Comparison of ENCODE assay signal across 7 cellular contexts in the genomic region with DNA sequence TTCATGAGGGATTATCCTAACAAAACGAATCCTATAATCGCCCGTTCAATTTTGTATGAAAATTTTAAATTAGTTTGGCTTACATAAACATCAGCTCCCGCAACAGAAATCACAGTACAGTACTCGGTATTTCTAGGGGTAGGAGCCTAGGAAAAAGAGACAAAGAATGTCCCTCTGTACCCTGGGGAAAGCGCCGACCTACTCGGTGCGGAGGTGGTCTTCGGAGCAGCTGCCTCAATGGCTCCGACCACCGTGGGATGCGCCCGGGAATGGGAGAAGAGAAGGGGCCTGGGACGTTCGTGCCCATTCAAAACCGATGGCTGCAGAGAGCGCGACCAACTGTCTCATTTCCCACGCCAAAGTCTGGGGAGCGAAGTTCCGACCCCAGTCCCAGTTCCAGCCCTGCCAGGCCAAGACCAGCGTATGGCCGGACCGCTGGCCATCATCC.
DNase-seq lines count a peak whose midpoint lies in the region; ATAC-seq and TF ChIP-seq lines count a peak whose summit lies in the region.

No MANE protein-coding gene starts in this region.

- no peaks in the 10 kb centered on the region for H3K9me3 Mint-ChIP-seq in dendritic cell treated with granulocyte-macrophage colony-stimulating factor and Interleukin-4, amounts not matched to agents 40 ng/mL and 50 ng/mL, for 4 days
- H3K9me3 Mint-ChIP-seq in nephron progenitor cell, result peaks cover 7% of the 10 kb centered on the region

- H3K36me3 ChIP-seq in KOPT-K1 (ENCODE audit: insufficient read depth, low read length), result peaks cover 5% of the 10 kb centered on the region; the same call in 1 of the 2 replicates

- peak overlapping the region; percentile 70 for H3K27ac ChIP-seq in KOPT-K1 (ENCODE audit: low read depth, low read length, poor library complexity, severe bottlenecking)

- H3K9me3 ChIP-seq in KOPT-K1 (ENCODE audit: insufficient read depth, low read length, poor library complexity, severe bottlenecking), result no peaks in the 10 kb centered on the region

- peak overlapping the region; percentile 90 for H3K27ac Mint-ChIP-seq in dendritic cell treated with granulocyte-macrophage colony-stimulating factor and Interleukin-4, amounts not matched to agents 40 ng/mL and 50 ng/mL, for 4 days
- peak overlapping the region; percentile 79 for H3K27ac Mint-ChIP-seq in nephron progenitor cell

- ATAC-seq in GM21825 (IDR thresholded peaks at IDR 0.05; ENCODE audit: unreplicated experiment), result no peak

- DNase-seq in GM19238 (ENCODE audit: insufficient read length, low spot score) (peak; percentile 5), nephron progenitor cell (peak; percentile 62), GDM1 (lab: John Stamatoyannopoulos, UW) (no peak)
- no peak for DNase-seq in activated effector memory CD4-positive, alpha-beta T cell treated with anti-CD3 and anti-CD28 coated beads, Interleukin-2, amount 50 U/mL, for 16 hours

- peaks cover 28% of the 10 kb centered on the region for H3K4me1 Mint-ChIP-seq in dendritic cell treated with granulocyte-macrophage colony-stimulating factor and Interleukin-4, amounts not matched to agents 40 ng/mL and 50 ng/mL, for 4 days (ENCODE audit: low read depth)
- peaks cover 38% of the 10 kb centered on the region for H3K4me1 Mint-ChIP-seq in nephron progenitor cell

- intact Hi-C loops in dendritic cell treated with granulocyte-macrophage colony-stimulating factor and Interleukin-4, amounts not matched to agents 40 ng/mL and 50 ng/mL, for 4 days (cut with micrococcal nuclease), result loop anchor here (5.0 to 10.0 kb wide), 3 partner anchors 43 to 364 kb away; a partner anchor contains a TSS

- peak overlapping the region; percentile 83 for H3K4me3 Mint-ChIP-seq in dendritic cell treated with granulocyte-macrophage colony-stimulating factor and Interleukin-4, amounts not matched to agents 40 ng/mL and 50 ng/mL, for 4 days
- H3K4me3 Mint-ChIP-seq in nephron progenitor cell, result peak overlapping the region; percentile 91

- no peak for TF ChIP-seq CTCF in nephron progenitor cell (IDR thresholded peaks at IDR 0.05)

- H3K36me3 Mint-ChIP-seq in dendritic cell treated with granulocyte-macrophage colony-stimulating factor and Interleukin-4, amounts not matched to agents 40 ng/mL and 50 ng/mL, for 4 days (ENCODE audit: low read depth), result peaks cover 7% of the 10 kb centered on the region
- peaks cover 14% of the 10 kb centered on the region for H3K36me3 Mint-ChIP-seq in nephron progenitor cell (ENCODE audit: low read depth)

- H3K27me3 Mint-ChIP-seq in dendritic cell treated with granulocyte-macrophage colony-stimulating factor and Interleukin-4, amounts not matched to agents 40 ng/mL and 50 ng/mL, for 4 days, result no peaks in the 10 kb centered on the region
- no peaks in the 10 kb centered on the region for H3K27me3 Mint-ChIP-seq in nephron progenitor cell (ENCODE audit: low read depth, poor library complexity)

Comparison
In these comparisons a context has a peak if more than half of its experiments do, and no peak if none do; other contexts are left out.
1. DNase-seq: peak in GM19238 (single experiment) and nephron progenitor cell (single experiment); none in activated effector memory CD4-positive, alpha-beta T cell treated with anti-CD3 and anti-CD28 coated beads, Interleukin-2, amount 50 U/mL, for 16 hours (single experiment) and GDM1 (single experiment).